ENCODE assay signal across 8 cellular contexts in the genomic region with DNA sequence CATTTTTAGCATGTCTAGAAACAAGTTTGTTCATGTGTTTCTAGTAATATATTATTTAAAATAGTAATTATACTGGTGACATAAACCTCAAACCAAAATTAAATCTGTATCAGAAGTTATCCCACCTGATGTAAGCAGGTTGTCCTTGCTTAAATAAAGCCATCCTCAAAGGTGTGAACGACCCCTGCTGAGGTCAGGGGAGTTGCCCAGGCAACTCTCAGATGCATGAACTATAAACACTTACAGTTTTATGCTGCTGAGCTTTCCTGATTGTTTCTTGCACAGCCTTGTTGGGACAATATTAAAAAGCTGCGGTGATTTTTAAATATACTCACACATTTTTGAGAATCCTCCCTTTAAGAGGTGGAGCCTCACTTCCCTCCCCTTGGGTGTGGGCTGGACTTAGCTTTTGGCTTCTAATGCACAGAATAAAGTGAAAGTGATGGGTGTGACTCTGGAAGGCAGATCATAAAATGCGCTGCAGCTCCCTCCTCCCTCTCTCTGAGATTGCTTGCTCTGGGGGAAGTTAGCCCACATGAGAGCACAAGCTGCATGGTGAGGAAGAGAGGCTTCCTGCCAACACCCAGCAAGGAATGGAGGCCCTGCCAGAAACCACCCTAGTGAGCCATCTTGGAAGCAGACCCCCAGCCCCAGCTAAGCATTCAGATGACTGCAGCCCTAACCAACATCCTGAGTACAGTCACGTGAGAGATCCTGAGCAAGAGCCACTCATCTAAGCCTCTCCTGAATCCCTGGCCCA.
DNase-seq lines count a peak whose midpoint lies in the region; ATAC-seq and TF ChIP-seq lines count a peak whose summit lies in the region.

No MANE protein-coding gene starts in this region.

- ATAC-seq in GM19397 (IDR thresholded peaks at IDR 0.05; ENCODE audit: unreplicated experiment): peak; percentile 67
- ATAC-seq in mucosa of descending colon: peak; percentile 100

- peaks cover 3% of the 10 kb centered on the region for H3K4me1 ChIP-seq in mucosa of descending colon (ENCODE audit: low read depth)

- peak overlapping the region in 1 of 2 donors; percentile 18 for H3K4me3 ChIP-seq in cardiac fibroblast (replicated peaks in 1 of 2; ENCODE audit: low read depth in 2 of 2, low read length in 2 of 2)
- H3K4me3 ChIP-seq in mucosa of descending colon: no peak overlapping the region

- H3K27ac ChIP-seq in C4-2B: peak overlapping the region; percentile 4; the same call in 1 of the 2 replicates

- no peaks in the 10 kb centered on the region for H3K9me3 ChIP-seq in mucosa of descending colon

- peak; percentile 27 for DNase-seq in HT-29 (ENCODE audit: low spot score)
- DNase-seq in T follicular helper cell (ENCODE audit: low read depth): peak; percentile 9
- peak; percentile 92 to 95 for DNase-seq in cardiac fibroblast (ENCODE audit: low read depth in 2 of 2)
- DNase-seq in mucosa of descending colon: peak; percentile 52 to 77 (median 54)
- DNase-seq in D341Med (ENCODE audit: low spot score): no peak
- no peak for DNase-seq in middle frontal gyrus (ENCODE audit: extremely low spot score, low spot score)

- intact Hi-C loops in mucosa of descending colon (cut with DNase I, micrococcal nuclease): no loop called here

- H3K36me3 ChIP-seq in mucosa of descending colon (ENCODE audit: low read depth): no peaks in the 10 kb centered on the region

- no peak for TF ChIP-seq CTCF in C4-2B (conservative IDR thresholded peaks at IDR 0.05)
- no peak for TF ChIP-seq CTCF in cardiac fibroblast (IDR thresholded peaks at IDR 0.05; ENCODE audit: low read depth, low read length)
- TF ChIP-seq CTCF in mucosa of descending colon (IDR thresholded peaks at IDR 0.05): no peak

Comparison
In these comparisons a context has a peak if more than half of its experiments do, and no peak if none do; other contexts are left out.
1. DNase-seq: peak in HT-29 (single experiment), T follicular helper cell (single experiment), cardiac fibroblast (2 of 2) and mucosa of descending colon (3 of 3); none in D341Med (single experiment) and middle frontal gyrus (single experiment).